In the genomic region with DNA sequence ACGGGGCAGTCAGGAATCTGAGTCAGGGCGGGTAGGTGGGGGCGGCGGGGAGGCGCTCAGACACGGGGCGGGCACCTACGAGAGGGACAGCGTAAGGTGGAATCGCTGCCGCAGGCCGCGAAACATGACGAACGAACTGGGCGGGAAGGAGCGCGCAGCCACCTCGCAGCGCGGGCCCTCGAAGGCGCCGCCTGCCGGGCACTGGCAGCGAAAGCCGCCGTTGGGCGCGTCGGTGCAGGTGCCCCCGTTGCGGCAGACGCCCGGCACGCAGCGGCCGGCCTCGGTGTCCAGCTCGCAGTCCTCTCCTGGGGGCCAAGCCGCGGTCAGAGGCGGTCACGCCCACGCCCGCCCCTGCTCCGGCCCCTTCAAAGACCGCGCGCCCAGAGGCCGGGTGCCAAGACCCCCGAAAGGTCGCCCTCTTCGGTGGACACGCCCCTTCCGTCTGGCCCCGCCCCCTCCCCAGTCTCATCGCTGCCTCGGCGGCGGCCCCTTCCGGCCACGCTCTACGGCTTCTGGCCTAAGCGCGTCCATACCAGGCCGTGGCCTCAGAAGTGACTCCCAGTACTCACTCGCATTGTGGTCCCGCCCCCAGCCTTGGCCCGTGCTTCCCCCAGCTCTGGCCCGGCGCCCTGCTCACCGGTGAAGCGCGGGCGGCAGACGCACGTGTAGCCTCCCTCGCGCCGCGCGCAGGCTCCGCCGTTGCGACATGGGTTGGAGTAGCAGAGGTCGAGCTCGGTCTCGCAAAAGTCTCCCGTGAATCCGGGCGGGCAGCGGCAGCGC, we compare ENCODE assay signal across 9 cellular contexts. TPM values are rescaled to one million over a fixed set of nuclear protein-coding genes. Genes with fewer than 3 reads are reported as not detected.
DNase-seq lines count a peak whose midpoint lies in the region; ATAC-seq, FAIRE-seq and TF ChIP-seq lines count a peak whose summit lies in the region.
"Had no signal": no experiment of that assay in that cellular context is flagged by ENCODE, and none has a peak within 500 bp of the region (broad histone marks: within the 10 kb centered on the region; RNA-seq: fewer than 3 reads in every experiment).

No MANE protein-coding gene starts in this region.

- H4K20me1 ChIP-seq in endothelial cell of umbilical vein (replicated peaks; ENCODE audit: control insufficient read depth, extremely low read depth, insufficient read depth, low read length) = no peaks in the 10 kb centered on the region

- no peak overlapping the region for H3K27ac ChIP-seq in endothelial cell of umbilical vein (ENCODE audit: insufficient read depth, low read depth, low read length)

- H3K4me1 ChIP-seq in endothelial cell of umbilical vein (ENCODE audit: control insufficient read depth, extremely low read depth, insufficient read depth, low read length) = peaks cover 7% of the 10 kb centered on the region
- peaks cover 18% of the 10 kb centered on the region for H3K4me1 ChIP-seq in mononuclear cell (ENCODE audit: insufficient read depth, low read length)

- ATAC-seq in GM21367 (IDR thresholded peaks at IDR 0.05; ENCODE audit: unreplicated experiment) = no peak

- H3K27me3 ChIP-seq in endothelial cell of umbilical vein (ENCODE audit: control insufficient read depth in 2 of 2, insufficient read depth in 2 of 2, low read length in 2 of 2) (no peaks in the 10 kb centered on the region), mononuclear cell (ENCODE audit: insufficient read depth, low read length) (peaks cover 3% of the 10 kb centered on the region)

- H3K9ac ChIP-seq in endothelial cell of umbilical vein (replicated peaks; ENCODE audit: extremely low read depth, insufficient read depth, low read length) = peak overlapping the region; percentile 22

- peak overlapping the region; percentile 35 for H3K4me2 ChIP-seq in endothelial cell of umbilical vein (ENCODE audit: insufficient read depth, low read length)

- BruUV-seq in endothelial cell of umbilical vein (replicated peaks; lab: Mats Ljungman, UMichigan) = no TSS peak

- TF ChIP-seq CTCF in endothelial cell of umbilical vein (IDR thresholded peaks at IDR 0.05; ENCODE audit: extremely low read depth in 1 of 2, insufficient read depth in 1 of 2, low read depth in 1 of 2, low read length in 2 of 2) = peak; percentile 75 to 85

- DNase-seq in SIG-M5 treated with dmso at 0.1 percent for 504 hours (lab: John Stamatoyannopoulos, UW; ENCODE audit: unreplicated experiment) (peak; percentile 23), SIG-M5 (lab: John Stamatoyannopoulos, UW) (no peak), endothelial cell of umbilical vein (ENCODE audit: low read depth, low spot score) (peak; percentile 73)
- peak; percentile 76 for DNase-seq in Jurkat, Clone E6-1 (ENCODE audit: low read depth, low spot score)
- peak; percentile 67 to 74 for DNase-seq in activated CD8-positive, alpha-beta memory T cell treated with anti-CD3 and anti-CD28 coated beads for 1 hour (ENCODE audit: extremely low read depth in 1 of 2, low read depth in 1 of 2)
- DNase-seq in stimulated activated CD8-positive, alpha-beta memory T cell treated with anti-CD3 and anti-CD28 coated beads, Interleukin-4, amount 100 ng/mL, for 1 hour (ENCODE audit: low read depth in 2 of 2, low spot score in 1 of 2) = peak; percentile 64 to 72

- dilution Hi-C loops in endothelial cell of umbilical vein (cut with MboI; ENCODE audit: extremely low pct_ligation_motif_present, low sequenced_read_pairs) = no loop called here

- no peak for TF ChIP-seq POLR2A in endothelial cell of umbilical vein (IDR thresholded peaks at IDR 0.05; ENCODE audit: low read depth, low read length)

- H3K9me3 ChIP-seq in endothelial cell of umbilical vein (replicated peaks; ENCODE audit: control insufficient read depth, insufficient read depth, low read length) (no peaks in the 10 kb centered on the region), mononuclear cell (ENCODE audit: low read depth, low read length) (no peaks in the 10 kb centered on the region)

- H3K79me2 ChIP-seq in endothelial cell of umbilical vein (ENCODE audit: control insufficient read depth, insufficient read depth, low read length) = no peaks in the 10 kb centered on the region

- H3K36me3 ChIP-seq in endothelial cell of umbilical vein (ENCODE audit: control insufficient read depth in 2 of 2, extremely low read depth in 1 of 2, insufficient read depth in 2 of 2, low read length in 2 of 2) = no peaks in the 10 kb centered on the region

- H3K9me1 ChIP-seq in endothelial cell of umbilical vein (replicated peaks; ENCODE audit: control insufficient read depth, extremely low read depth, insufficient read depth, low read length) = no peaks in the 10 kb centered on the region

- intact Hi-C loops in endothelial cell of umbilical vein (cut with micrococcal nuclease) = loop anchor here (1.0 to 2.0 kb wide), 5 partner anchors 21 to 255 kb away; a partner anchor contains a TSS

- FAIRE-seq in endothelial cell of umbilical vein (lab: Jason Lieb, UNC) = peak; percentile 82
- FAIRE-seq: A204.1 had no signal

- peak overlapping the region; percentile 63 for H3K4me3 ChIP-seq in Jurkat, Clone E6-1 (ENCODE audit: low read length)
- H3K4me3 ChIP-seq in endothelial cell of umbilical vein (replicated peaks in 1 of 3; ENCODE audit: insufficient read depth in 1 of 3, low read depth in 1 of 3, low read length in 3 of 3) (peak overlapping the region; percentile 8 to 46 (median 18)), mononuclear cell (ENCODE audit: low read length) (peak overlapping the region; percentile 45)

- POLR2A ChIA-PET in endothelial cell of umbilical vein (lab: Charles Lee) = interaction anchor here (1.0 kb wide), 1 partner anchor 21 kb away, joined by 6 read pairs; a partner anchor contains a TSS

- CTCF ChIA-PET in endothelial cell of umbilical vein (lab: Charles Lee) = interaction anchor here (0.7 to 5.1 kb wide), 6 partner anchors 12 to 256 kb away, joined by 3 to 32 read pairs (median 3); a partner anchor contains a TSS

- H2AFZ ChIP-seq in endothelial cell of umbilical vein (ENCODE audit: low read depth, low read length) = peak overlapping the region; percentile 92

RNA-seq across cellular contexts. Expression of a gene that starts 6.4 kb away (rescaled TPM):
- polyA plus RNA-seq in Jurkat, Clone E6-1 (2012; ENCODE audit: insufficient read depth, insufficient read length) = 12.6 TPM
- total RNA-seq in endothelial cell of umbilical vein (0.46 and 0.71 TPM in 2 replicates), mononuclear cell (2.6 TPM)
- polyA plus RNA-seq in endothelial cell of umbilical vein = 0.25 and 0.32 TPM in 2 replicates
- polyA plus RNA-seq in endothelial cell of umbilical vein (2011; cell fraction: cytosol; rRNA removed) = 0.12 and 0.16 TPM in 2 replicates
- 0.90 and 1.2 TPM in 2 replicates for polyA plus RNA-seq in endothelial cell of umbilical vein (2011; cell fraction: nucleus; rRNA removed)
- 0.24 and 0.37 TPM in 2 replicates for polyA plus RNA-seq in endothelial cell of umbilical vein (2012)
- 0.36 and 0.76 TPM in 2 replicates for polyA minus RNA-seq in endothelial cell of umbilical vein
- polyA minus RNA-seq in endothelial cell of umbilical vein (2011; cell fraction: cytosol; rRNA and poly(A)+ RNA removed) = 3.7 TPM
- polyA minus RNA-seq in endothelial cell of umbilical vein (2011; cell fraction: nucleus; rRNA and poly(A)+ RNA removed) = 0.82 and 1.0 TPM in 2 replicates

RNA-seq across cellular contexts. Expression of a gene that starts 21.0 kb away (rescaled TPM):
- 38.6 TPM for polyA plus RNA-seq in Jurkat, Clone E6-1 (2012; ENCODE audit: insufficient read depth, insufficient read length)
- total RNA-seq in endothelial cell of umbilical vein (32.2 and 34.8 TPM in 2 replicates), mononuclear cell (8.4 TPM)
- 31.0 and 35.3 TPM in 2 replicates for polyA plus RNA-seq in endothelial cell of umbilical vein
- polyA plus RNA-seq in endothelial cell of umbilical vein (2011; cell fraction: cytosol; rRNA removed) = 11.0 and 13.2 TPM in 2 replicates
- 277 and 301 TPM in 2 replicates for polyA plus RNA-seq in endothelial cell of umbilical vein (2011; cell fraction: nucleus; rRNA removed)
- 16.9 and 17.3 TPM in 2 replicates for polyA plus RNA-seq in endothelial cell of umbilical vein (2012)
- 19.7 and 30.4 TPM in 2 replicates for polyA minus RNA-seq in endothelial cell of umbilical vein
- 16.7 TPM for polyA minus RNA-seq in endothelial cell of umbilical vein (2011; cell fraction: cytosol; rRNA and poly(A)+ RNA removed)
- polyA minus RNA-seq in endothelial cell of umbilical vein (2011; cell fraction: nucleus; rRNA and poly(A)+ RNA removed) = 43.9 and 50.3 TPM in 2 replicates

RNA-seq across cellular contexts. Expression of a gene that starts 29.5 kb away (rescaled TPM):
- polyA plus RNA-seq in Jurkat, Clone E6-1 (2012; ENCODE audit: insufficient read depth, insufficient read length) = 34.8 TPM
- total RNA-seq in endothelial cell of umbilical vein (12.8 and 13.4 TPM in 2 replicates), mononuclear cell (6.3 TPM)
- 19.1 and 26.2 TPM in 2 replicates for polyA plus RNA-seq in endothelial cell of umbilical vein
- 9.7 and 12.6 TPM in 2 replicates for polyA plus RNA-seq in endothelial cell of umbilical vein (2011; cell fraction: cytosol; rRNA removed)
- 19.1 and 21.3 TPM in 2 replicates for polyA plus RNA-seq in endothelial cell of umbilical vein (2011; cell fraction: nucleus; rRNA removed)
- polyA plus RNA-seq in endothelial cell of umbilical vein (2012) = 9.0 and 9.2 TPM in 2 replicates
- polyA minus RNA-seq in endothelial cell of umbilical vein = 15.3 and 27.1 TPM in 2 replicates
- 22.5 TPM for polyA minus RNA-seq in endothelial cell of umbilical vein (2011; cell fraction: cytosol; rRNA and poly(A)+ RNA removed)
- polyA minus RNA-seq in endothelial cell of umbilical vein (2011; cell fraction: nucleus; rRNA and poly(A)+ RNA removed) = 7.6 and 11.2 TPM in 2 replicates

RNA-seq across cellular contexts. Expression of a gene that starts 34.7 kb away (rescaled TPM):
- polyA plus RNA-seq in Jurkat, Clone E6-1 (2012; ENCODE audit: insufficient read depth, insufficient read length) = not detected
- total RNA-seq in endothelial cell of umbilical vein = not detected in 2 replicates
- not detected in 2 replicates for polyA plus RNA-seq in endothelial cell of umbilical vein
- not detected in 2 replicates for polyA plus RNA-seq in endothelial cell of umbilical vein (2011; cell fraction: cytosol; rRNA removed)
- 0.51 TPM in 1 of 2 replicates, not detected in the other for polyA plus RNA-seq in endothelial cell of umbilical vein (2011; cell fraction: nucleus; rRNA removed)
- not detected in 2 replicates for polyA plus RNA-seq in endothelial cell of umbilical vein (2012)
- polyA minus RNA-seq in endothelial cell of umbilical vein = not detected in 2 replicates
- not detected for polyA minus RNA-seq in endothelial cell of umbilical vein (2011; cell fraction: cytosol; rRNA and poly(A)+ RNA removed)
- not detected in 2 replicates for polyA minus RNA-seq in endothelial cell of umbilical vein (2011; cell fraction: nucleus; rRNA and poly(A)+ RNA removed)
- total RNA-seq in mononuclear cell = 0.42 TPM

RNA-seq across cellular contexts. Expression of a gene that starts 46.8 kb away (rescaled TPM):
- polyA plus RNA-seq in Jurkat, Clone E6-1 (2012; ENCODE audit: insufficient read depth, insufficient read length) = 481 TPM
- total RNA-seq in endothelial cell of umbilical vein = 184 and 186 TPM in 2 replicates
- polyA plus RNA-seq in endothelial cell of umbilical vein = 415 and 427 TPM in 2 replicates
- 307 and 337 TPM in 2 replicates for polyA plus RNA-seq in endothelial cell of umbilical vein (2011; cell fraction: cytosol; rRNA removed)
- polyA plus RNA-seq in endothelial cell of umbilical vein (2011; cell fraction: nucleus; rRNA removed) = 290 and 315 TPM in 2 replicates
- 171 and 242 TPM in 2 replicates for polyA plus RNA-seq in endothelial cell of umbilical vein (2012)
- polyA minus RNA-seq in endothelial cell of umbilical vein = 542 and 636 TPM in 2 replicates
- polyA minus RNA-seq in endothelial cell of umbilical vein (2011; cell fraction: cytosol; rRNA and poly(A)+ RNA removed) = 468 TPM
- 79.8 and 86.9 TPM in 2 replicates for polyA minus RNA-seq in endothelial cell of umbilical vein (2011; cell fraction: nucleus; rRNA and poly(A)+ RNA removed)
- total RNA-seq in mononuclear cell = 131 TPM
